Comparison of ENCODE assay signal across 26 cellular contexts in genomic region chr17:28471531-28472342, GRCh38. TPM values are rescaled to one million over a fixed set of nuclear protein-coding genes. Genes with fewer than 3 reads are reported as not detected.
DNase-seq lines count a peak whose midpoint lies in the region; ATAC-seq and TF ChIP-seq lines count a peak whose summit lies in the region.
"Had no signal": no experiment of that assay in that cellular context is flagged by ENCODE, and none has a peak within 500 bp of the region (broad histone marks: within the 10 kb centered on the region; RNA-seq: fewer than 3 reads in every experiment).

No MANE protein-coding gene starts in this region.

- H3K9me3 ChIP-seq in right atrium auricular region (no peaks in the 10 kb centered on the region), mammary epithelial cell (replicated peaks; ENCODE audit: insufficient read depth, low read length) (no peaks in the 10 kb centered on the region)
- H3K9me3 ChIP-seq: A549, BE2C, esophagus muscularis mucosa, mucosa of descending colon, tibial nerve had no signal

- H2AFZ ChIP-seq in mammary epithelial cell (ENCODE audit: low read depth, low read length), result peak overlapping the region; percentile 5
- H2AFZ ChIP-seq: parathyroid adenoma had no signal

- no peak for ATAC-seq in Right ventricle myocardium inferior
- no peak for ATAC-seq in HG02852 (IDR thresholded peaks at IDR 0.05; ENCODE audit: unreplicated experiment)
- ATAC-seq in HG02885 (IDR thresholded peaks at IDR 0.05; ENCODE audit: poor library complexity, unreplicated experiment), result no peak
- ATAC-seq: T-helper 17 cell had no signal

- no peaks in the 10 kb centered on the region for H3K27me3 ChIP-seq in right atrium auricular region
- no peaks in the 10 kb centered on the region for H3K27me3 ChIP-seq in mammary epithelial cell (ENCODE audit: insufficient read depth, low read length)
- H3K27me3 ChIP-seq: BE2C, tibial nerve had no signal

- H3K27ac ChIP-seq in right atrium auricular region (no peak overlapping the region), mammary epithelial cell (ENCODE audit: insufficient read depth, low read depth, low read length) (peak overlapping the region; percentile 67)
- H3K27ac ChIP-seq: A549, esophagus muscularis mucosa, parathyroid adenoma, SK-N-MC, tibial nerve, VCaP had no signal

- intact Hi-C loops in Right ventricle myocardium inferior (cut with DNase I) (no loop called here), mammary epithelial cell (cut with micrococcal nuclease) (no loop called here)

- dilution Hi-C loops in mammary epithelial cell (cut with HindIII; ENCODE audit: low sequenced_read_pairs), result no loop called here

- in situ Hi-C loops in mammary epithelial cell (cut with MboI; ENCODE audit: low sequenced_read_pairs in 2 of 2), result no loop called here

- H4K20me1 ChIP-seq in mammary epithelial cell (ENCODE audit: insufficient read depth, low read length), result no peaks in the 10 kb centered on the region

- WGBS in mammary epithelial cell (ENCODE audit: low coverage, missing lambda C conversion rate), result 17% methylated on average over 15 of the region's 15 CpGs

- CTCF ChIA-PET in mammary epithelial cell (lab: Charles Lee; ENCODE audit: low non-redundant PET), result interaction anchor here (0.6 kb wide), 1 partner anchor 38 kb away, joined by 3 read pairs; no protein-coding TSS in a partner anchor

- BruUV-seq in mammary epithelial cell (replicated peaks; lab: Mats Ljungman, UMichigan), result no TSS peak

- H3K36me3 ChIP-seq in right atrium auricular region (no peaks in the 10 kb centered on the region), mammary epithelial cell (ENCODE audit: insufficient read depth, low read length) (no peaks in the 10 kb centered on the region)
- H3K36me3 ChIP-seq: BE2C, esophagus muscularis mucosa, tibial nerve had no signal

- no peaks in the 10 kb centered on the region for H3K79me2 ChIP-seq in mammary epithelial cell (ENCODE audit: insufficient read depth, low read length)
- H3K79me2 ChIP-seq: parathyroid adenoma had no signal

- TF ChIP-seq CTCF in right atrium auricular region (IDR thresholded peaks at IDR 0.05) (no peak), mammary epithelial cell (conservative IDR thresholded peaks at IDR 0.05 in 1 of 2, IDR thresholded peaks at IDR 0.05 in 1 of 2; ENCODE audit: extremely low read depth in 1 of 2, insufficient read depth in 1 of 2, low read depth in 1 of 2, low read length in 2 of 2) (no peak)

- no peak overlapping the region for H3K9ac ChIP-seq in mammary epithelial cell (ENCODE audit: insufficient read depth, low read length)
- H3K9ac ChIP-seq: parathyroid adenoma had no signal

- H3K4me2 ChIP-seq in mammary epithelial cell (ENCODE audit: insufficient read depth, low read depth, low read length), result peak overlapping the region; percentile 41
- H3K4me2 ChIP-seq: A549 had no signal

- H3K4me3 ChIP-seq in right atrium auricular region (no peak overlapping the region), mammary epithelial cell (replicated peaks in 1 of 3; ENCODE audit: insufficient read depth in 1 of 3, low read depth in 2 of 3, low read length in 3 of 3) (no peak overlapping the region)
- H3K4me3 ChIP-seq: A549, esophagus muscularis mucosa, mucosa of descending colon, SK-N-MC, tibial nerve had no signal

- H3K4me1 ChIP-seq in right atrium auricular region (peaks cover 0 to under 1% of the 10 kb centered on the region in 2 donors), mammary epithelial cell (ENCODE audit: insufficient read depth, low read length) (peaks cover 33% of the 10 kb centered on the region)
- H3K4me1 ChIP-seq: BE2C, esophagus muscularis mucosa, parathyroid adenoma, tibial nerve had no signal

- peak; percentile 56 for DNase-seq in Right ventricle myocardium inferior (ENCODE audit: missing footprints)
- DNase-seq in right atrium auricular region (ENCODE audit: low spot score), result no peak
- DNase-seq in mammary epithelial cell, result peak; percentile 95
- peak; percentile 41 for DNase-seq in kidney tubule cell (ENCODE audit: low spot score)
- DNase-seq in NCI-H446 (lab: John Stamatoyannopoulos, UW), result no peak
- DNase-seq in T1000 (lab: John Stamatoyannopoulos, UW), result no peak
- DNase-seq: activated CD4-positive, alpha-beta T cell treated with anti-CD3 and anti-CD28 coated beads, Interleukin-2, amount 10 ng/mL, durations not matched to agents 24 days and 14 days; BE2C; DMS53; effector memory CD4-positive, alpha-beta T cell; hypothalamus; NCI-H146; NCI-H2171; T-helper 17 cell had no signal

RNA-seq across cellular contexts. Expression of gene SLC13A2, which starts 1.7 kb away (rescaled TPM):
- total RNA-seq in Right ventricle myocardium inferior (not detected), right atrium auricular region (not detected), mammary epithelial cell (not detected)
- not detected for polyA plus RNA-seq in mammary epithelial cell
- polyA minus RNA-seq in mammary epithelial cell, result not detected
- total RNA-seq: activated CD4-positive, alpha-beta T cell treated with anti-CD3 and anti-CD28 coated beads, Interleukin-2, amount 10 ng/mL, durations not matched to agents 24 days and 14 days; esophagus muscularis mucosa; frontal cortex; RPMI7951; T-helper 17 cell; tibial nerve had no signal
- polyA plus RNA-seq: neural cell had no signal

RNA-seq across cellular contexts. Expression of gene FOXN1, which starts 34.4 kb away (rescaled TPM):
- not detected for total RNA-seq in Right ventricle myocardium inferior
- not detected for total RNA-seq in right atrium auricular region
- not detected for total RNA-seq in mammary epithelial cell
- polyA plus RNA-seq in mammary epithelial cell, result not detected
- not detected for polyA minus RNA-seq in mammary epithelial cell
- total RNA-seq: activated CD4-positive, alpha-beta T cell treated with anti-CD3 and anti-CD28 coated beads, Interleukin-2, amount 10 ng/mL, durations not matched to agents 24 days and 14 days; esophagus muscularis mucosa; frontal cortex; RPMI7951; T-helper 17 cell; tibial nerve had no signal
- polyA plus RNA-seq: A549, neural cell had no signal

Comparison
In these comparisons a context has a peak if more than half of its experiments do, and no peak if none do; other contexts are left out.
1. DNase-seq: peak in Right ventricle myocardium inferior (single experiment), mammary epithelial cell (single experiment) and kidney tubule cell (single experiment); none in right atrium auricular region (single experiment), NCI-H446 (0 of 2) and T1000 (single experiment).